In genomic region chr1:21935393-21935804, GRCh38 we compare ENCODE assay signal across 10 cellular contexts. TPM values are rescaled to one million over a fixed set of nuclear protein-coding genes. Genes with fewer than 3 reads are reported as not detected.
A peak's percentile ranks its signal among the peaks of the same experiment; 100 is the strongest.
DNase-seq lines count a peak whose midpoint lies in the region; ATAC-seq and TF ChIP-seq lines count a peak whose summit lies in the region.
"Had no signal": no experiment of that assay in that cellular context is flagged by ENCODE, and none has a peak within 500 bp of the region (broad histone marks: within the 10 kb centered on the region; RNA-seq: fewer than 3 reads in every experiment).

No MANE protein-coding gene starts in this region.

- no peaks in the 10 kb centered on the region for H3K36me3 Mint-ChIP-seq in T-cell

- POLR2A ChIA-PET in T-cell (lab: Charles Lee), result no interaction called here

- CTCF ChIA-PET in T-cell (lab: Charles Lee), result interaction anchor here in 1 of 2 donors (0.9 kb wide), 1 partner anchor 89 kb away, joined by 3 read pairs; no protein-coding TSS in a partner anchor

- H3K4me3 ChIP-seq in fibroblast of pulmonary artery (replicated peaks; ENCODE audit: low read depth, low read length), result peak overlapping the region; percentile 65
- H3K4me3 ChIP-seq in retinal pigment epithelial cell (ENCODE audit: low read length), result peak overlapping the region; percentile 80
- H3K4me3 ChIP-seq: GM12878 had no signal

- DNase-seq in EH (ENCODE audit: low read depth), result peak; percentile 78
- DNase-seq in T-cell, result no peak
- DNase-seq in fibroblast of pulmonary artery (ENCODE audit: low read depth), result no peak
- no peak for DNase-seq in retinal pigment epithelial cell (ENCODE audit: low read depth)
- no peak for DNase-seq in iPS-NIHi11 (ENCODE audit: low spot score)
- no peak for DNase-seq in pons (ENCODE audit: low spot score)
- DNase-seq in DMS79 (lab: John Stamatoyannopoulos, UW), result no peak
- DNase-seq: OCI-M1 had no signal

- peak overlapping the region; percentile 13 to 52 for H3K27ac Mint-ChIP-seq in T-cell

- ATAC-seq in T-cell (replicated peaks in 1 of 4) (no peak), GM19395 (IDR thresholded peaks at IDR 0.05; ENCODE audit: unreplicated experiment) (no peak)
- ATAC-seq: GM12878 had no signal

- peaks cover 17 to 24% (median 23%) of the 10 kb centered on the region in 3 donors for H3K4me1 Mint-ChIP-seq in T-cell

- no peak for TF ChIP-seq CTCF in fibroblast of pulmonary artery (IDR thresholded peaks at IDR 0.05; ENCODE audit: low read length, missing control alignments)
- TF ChIP-seq CTCF in retinal pigment epithelial cell (conservative IDR thresholded peaks at IDR 0.05; ENCODE audit: low read depth, low read length), result no peak

- H3K27me3 Mint-ChIP-seq in T-cell, result peaks cover 0 to 4% of the 10 kb centered on the region in 2 donors

- peak overlapping the region; percentile 37 to 70 (median 46) for H3K4me3 Mint-ChIP-seq in T-cell

- H3K9me3 Mint-ChIP-seq in T-cell, result no peaks in the 10 kb centered on the region

RNA-seq across cellular contexts. Expression of gene HSPG2, which starts 1.7 kb away (rescaled TPM):
- 1 to 10 TPM; 4.4 to 9.3 (median 7.9) TPM for total RNA-seq in T-cell

RNA-seq across cellular contexts. Expression of gene CELA3B, which starts 41.4 kb away (rescaled TPM):
- 1 to 10 TPM in 3 of 5 donors, not detected in 2; 6.9 to 7.5 (median 7.3) TPM for total RNA-seq in T-cell
